In the genomic region with DNA sequence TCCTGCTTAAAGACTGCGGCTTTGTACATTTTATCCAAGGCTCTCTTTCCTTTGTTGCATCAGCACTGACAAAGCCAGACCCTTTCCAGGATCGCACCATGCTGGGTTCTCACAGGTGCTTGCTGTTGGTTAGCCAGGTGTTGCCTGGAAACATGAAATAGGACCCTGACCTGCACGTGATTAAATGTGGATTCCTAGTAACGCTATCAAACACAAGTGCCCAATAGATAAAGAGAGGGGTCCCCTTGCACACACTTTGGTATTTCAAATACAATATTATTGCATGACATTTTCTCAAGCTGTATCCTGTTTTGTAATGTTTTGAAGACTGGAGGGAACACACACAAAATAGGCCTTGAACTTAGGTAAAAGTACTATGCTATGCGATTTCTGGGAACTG, we compare ENCODE assay signal across 14 cellular contexts.
DNase-seq lines count a peak whose midpoint lies in the region; ATAC-seq, FAIRE-seq and TF ChIP-seq lines count a peak whose summit lies in the region.
"Had no signal": no experiment of that assay in that cellular context is flagged by ENCODE, and none has a peak within 500 bp of the region (broad histone marks: within the 10 kb centered on the region; RNA-seq: fewer than 3 reads in every experiment).

No MANE protein-coding gene starts in this region.

- intact Hi-C loops in endothelial cell of umbilical vein (cut with micrococcal nuclease) = no loop called here
- intact Hi-C loops in pancreas (cut with DNase I) = no loop called here
- intact Hi-C loops in left ventricle myocardium superior (cut with micrococcal nuclease) = no loop called here

- DNase-seq in NCI-H1105 (lab: John Stamatoyannopoulos, UW) = peak; percentile 72
- peak; percentile 85 for DNase-seq in NCI-H2171 (lab: John Stamatoyannopoulos, UW)
- peak; percentile 94 for DNase-seq in endothelial cell of umbilical vein (ENCODE audit: low read depth, low spot score)
- peak in 4 of 6 donors; percentile 20 to 52 (median 41) for DNase-seq in pancreas
- no peak for DNase-seq in HPDE6-E6E7 (ENCODE audit: extremely low spot score)
- no peak for DNase-seq in left ventricle myocardium superior
- DNase-seq: activated CD4-positive, CD25-positive, alpha-beta regulatory T cell treated with anti-CD3 and anti-CD28 coated beads, Interleukin-2, amount 50 U/mL, for 72 hours; activated T-cell treated with anti-CD3 and anti-CD28 coated beads, Interleukin-2, amount 50 U/mL, for 24 hours; kidney glomerular epithelial cell; naive thymus-derived CD4-positive, alpha-beta T cell had no signal

- no peak for TF ChIP-seq CTCF in endothelial cell of umbilical vein (IDR thresholded peaks at IDR 0.05; ENCODE audit: extremely low read depth in 1 of 2, insufficient read depth in 1 of 2, low read depth in 1 of 2, low read length in 2 of 2)
- no peak for TF ChIP-seq CTCF in pancreas (IDR thresholded peaks at IDR 0.05)

- ATAC-seq in pancreas (peak; percentile 79 to 92 (median 87)), GM18868 (IDR thresholded peaks at IDR 0.05; ENCODE audit: unreplicated experiment) (no peak), GM21723 (IDR thresholded peaks at IDR 0.05; ENCODE audit: unreplicated experiment) (no peak), left ventricle myocardium superior (no peak)
- ATAC-seq: naive thymus-derived CD4-positive, alpha-beta T cell had no signal

- TF ChIP-seq POLR2A in endothelial cell of umbilical vein (IDR thresholded peaks at IDR 0.05; ENCODE audit: low read depth, low read length) = no peak

- CTCF ChIA-PET in endothelial cell of umbilical vein (lab: Charles Lee) = interaction anchor here (2.2 kb wide), 1 partner anchor 11 kb away, joined by 11 read pairs; no protein-coding TSS in a partner anchor

- H2AFZ ChIP-seq in endothelial cell of umbilical vein (ENCODE audit: low read depth, low read length) = no peak overlapping the region

- H4K20me1 ChIP-seq in endothelial cell of umbilical vein (replicated peaks; ENCODE audit: control insufficient read depth, extremely low read depth, insufficient read depth, low read length) = no peaks in the 10 kb centered on the region

- H3K4me1 ChIP-seq in endothelial cell of umbilical vein (ENCODE audit: control insufficient read depth, extremely low read depth, insufficient read depth, low read length) (no peaks in the 10 kb centered on the region), pancreas (peaks cover 3 to 10% (median 6%) of the 10 kb centered on the region in 3 donors)

- H3K79me2 ChIP-seq in endothelial cell of umbilical vein (ENCODE audit: control insufficient read depth, insufficient read depth, low read length) = peaks cover 14% of the 10 kb centered on the region

- dilution Hi-C loops in endothelial cell of umbilical vein (cut with MboI; ENCODE audit: extremely low pct_ligation_motif_present, low sequenced_read_pairs) = no loop called here

- POLR2A ChIA-PET in endothelial cell of umbilical vein (lab: Charles Lee) = no interaction called here

- BruUV-seq in endothelial cell of umbilical vein (replicated peaks; lab: Mats Ljungman, UMichigan) = no TSS peak

- H3K27me3 ChIP-seq in endothelial cell of umbilical vein (ENCODE audit: control insufficient read depth in 2 of 2, insufficient read depth in 2 of 2, low read length in 2 of 2) (no peaks in the 10 kb centered on the region), pancreas (no peaks in the 10 kb centered on the region)
- H3K27me3 ChIP-seq: BLaER1 had no signal

- H3K9ac ChIP-seq in endothelial cell of umbilical vein (replicated peaks; ENCODE audit: extremely low read depth, insufficient read depth, low read length) = no peak overlapping the region
- H3K9ac ChIP-seq: BLaER1 had no signal

- H3K36me3 ChIP-seq in endothelial cell of umbilical vein (ENCODE audit: control insufficient read depth in 2 of 2, extremely low read depth in 1 of 2, insufficient read depth in 2 of 2, low read length in 2 of 2) (peaks cover 0 to 2% of the 10 kb centered on the region in 2 experiments), pancreas (no peaks in the 10 kb centered on the region)

- 13 to 16% methylated on average over 5 of the region's 5 CpGs for WGBS in pancreas, 2 donors

- H3K9me3 ChIP-seq in endothelial cell of umbilical vein (replicated peaks; ENCODE audit: control insufficient read depth, insufficient read depth, low read length) (no peaks in the 10 kb centered on the region), pancreas (no peaks in the 10 kb centered on the region)

- no peaks in the 10 kb centered on the region for H3K9me1 ChIP-seq in endothelial cell of umbilical vein (replicated peaks; ENCODE audit: control insufficient read depth, extremely low read depth, insufficient read depth, low read length)

- H3K27ac ChIP-seq in endothelial cell of umbilical vein (ENCODE audit: insufficient read depth, low read depth, low read length) = no peak overlapping the region
- peak overlapping the region in 1 of 4 donors; percentile 18 for H3K27ac ChIP-seq in pancreas
- H3K27ac ChIP-seq: BLaER1 had no signal

- no peak for FAIRE-seq in endothelial cell of umbilical vein (lab: Jason Lieb, UNC)
- no peak for FAIRE-seq in pancreas (lab: Jason Lieb, UNC)
- FAIRE-seq: G401.6 had no signal

- H3K4me3 ChIP-seq in endothelial cell of umbilical vein (replicated peaks in 1 of 3; ENCODE audit: insufficient read depth in 1 of 3, low read depth in 1 of 3, low read length in 3 of 3) (no peak overlapping the region), pancreas (no peak overlapping the region)
- H3K4me3 ChIP-seq: BLaER1 had no signal

- no peak overlapping the region for H3K4me2 ChIP-seq in endothelial cell of umbilical vein (ENCODE audit: insufficient read depth, low read length)
- H3K4me2 ChIP-seq: BLaER1 had no signal

TF ChIP-seq in endothelial cell of umbilical vein, 7 proteins besides CTCF, POLR2A, EP300 and RAD21:
- TF ChIP-seq MYC (IDR thresholded peaks at IDR 0.05; ENCODE audit: low read depth, low read length) = no peak
- no peak for TF ChIP-seq EZH2 (IDR thresholded peaks at IDR 0.05; ENCODE audit: borderline replicate concordance, low read depth, low read length, severe bottlenecking)
- no peak for TF ChIP-seq JUN (IDR thresholded peaks at IDR 0.05; ENCODE audit: borderline replicate concordance, insufficient read depth, insufficient read length, low read depth)
- TF ChIP-seq, protein P1, sequence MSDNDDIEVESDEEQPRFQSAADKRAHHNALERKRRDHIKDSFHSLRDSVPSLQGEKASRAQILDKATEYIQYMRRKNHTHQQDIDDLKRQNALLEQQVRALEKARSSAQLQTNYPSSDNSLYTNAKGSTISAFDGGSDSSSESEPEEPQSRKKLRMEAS (IDR thresholded peaks at IDR 0.05; ENCODE audit: insufficient read depth, insufficient read length) = peak; percentile 31
- TF ChIP-seq GATA2 (IDR thresholded peaks at IDR 0.05; ENCODE audit: insufficient read depth, insufficient read length, low read depth, low read length) = no peak

Comparison
In these comparisons a context has a peak if more than half of its experiments do, and no peak if none do; other contexts are left out.
1. DNase-seq: peak in NCI-H1105 (single experiment), NCI-H2171 (single experiment), endothelial cell of umbilical vein (single experiment) and pancreas (4 of 6); none in HPDE6-E6E7 (single experiment) and left ventricle myocardium superior (single experiment).
2. ATAC-seq: peak in pancreas (4 of 4); none in GM18868 (single experiment), GM21723 (single experiment) and left ventricle myocardium superior (single experiment).